20 cellular contexts compared by ENCODE assay signal in the genomic region with DNA sequence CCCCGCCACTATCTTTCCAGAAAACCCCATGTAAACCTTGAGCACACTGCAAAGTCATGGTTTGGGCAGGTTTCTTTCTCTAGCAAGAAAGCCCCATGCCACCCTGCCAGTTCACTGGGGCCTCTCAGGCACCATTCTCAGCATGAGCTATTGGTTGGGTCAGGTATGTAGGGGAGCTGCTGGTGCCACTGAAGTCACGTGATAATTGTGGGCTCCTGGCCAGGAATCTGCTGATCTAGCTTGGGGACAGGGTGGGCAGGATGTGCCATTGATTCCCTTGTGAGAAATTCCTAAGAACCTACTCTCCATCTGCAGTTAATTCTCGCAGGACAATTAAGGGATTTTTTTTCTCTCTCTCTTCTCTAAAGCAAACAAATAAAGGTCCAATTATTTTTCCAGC. TPM values are rescaled to one million over a fixed set of nuclear protein-coding genes. Genes with fewer than 3 reads are reported as not detected.
A peak's percentile ranks its signal among the peaks of the same experiment; 100 is the strongest.
DNase-seq lines count a peak whose midpoint lies in the region; ATAC-seq, FAIRE-seq and TF ChIP-seq lines count a peak whose summit lies in the region.
"Had no signal": no experiment of that assay in that cellular context is flagged by ENCODE, and none has a peak within 500 bp of the region (broad histone marks: within the 10 kb centered on the region; RNA-seq: fewer than 3 reads in every experiment).

No MANE protein-coding gene starts in this region.

- H3K36me3 ChIP-seq in A673 (ENCODE audit: insufficient read depth, low read length, poor library complexity, severe bottlenecking), result no peaks in the 10 kb centered on the region
- no peaks in the 10 kb centered on the region for H3K36me3 ChIP-seq in uterus

- H3K4me1 Mint-ChIP-seq in mesothelial cell of epicardium, result peaks cover 63% of the 10 kb centered on the region
- no peaks in the 10 kb centered on the region for H3K4me1 Mint-ChIP-seq in stimulated activated naive B cell treated with anti-CD40 and anti-IgM and Interleukin-4, amounts not matched to agents 10 μg/mL and 1 μg/mL and 100 μg/mL, for 72 hours

- POLR2A ChIA-PET in A673 (lab: Charles Lee; ENCODE audit: low non-redundant PET), result no interaction called here

- CTCF ChIA-PET in A673 (lab: Charles Lee), result no interaction called here

- no peaks in the 10 kb centered on the region for H3K36me3 Mint-ChIP-seq in mesothelial cell of epicardium
- no peaks in the 10 kb centered on the region for H3K36me3 Mint-ChIP-seq in stimulated activated naive B cell treated with anti-CD40 and anti-IgM and Interleukin-4, amounts not matched to agents 10 μg/mL and 1 μg/mL and 100 μg/mL, for 72 hours
- H3K36me3 Mint-ChIP-seq: CD8-positive, alpha-beta T cell had no signal

- intact Hi-C loops in A673 (cut with micrococcal nuclease; ENCODE audit: unreplicated experiment) (no loop called here), uterus (cut with DNase I; ENCODE audit: low total_unique reads) (no loop called here)

- DNase-seq in A673 (ENCODE audit: low spot score) (peak; percentile 11), D721Med (ENCODE audit: insufficient read length, low spot score) (no peak), NCI-H82 (lab: John Stamatoyannopoulos, UW) (peak; percentile 60), mesothelial cell of epicardium (ENCODE audit: low spot score in 2 of 2, unreplicated experiment in 2 of 2) (no peak), uterus (no peak)
- no peak for DNase-seq in stimulated activated naive B cell treated with anti-CD40 and anti-IgM and Interleukin-4, amounts not matched to agents 10 μg/mL and 1 μg/mL and 100 μg/mL, for 72 hours
- DNase-seq: CD8-positive, alpha-beta T cell; DMS153; HFFc6; MM.1S; NCI-H1105 treated with DMSO at 0.1 percent for 48 hours; NCI-H187; NCI-H2227 treated with DMSO at 0.1 percent for 48 hours; NCI-H526; PC-9; T-helper 1 cell had no signal

- H3K4me3 ChIP-seq in A673 (ENCODE audit: low read depth, low read length, poor library complexity, severe bottlenecking) (no peak overlapping the region), uterus (no peak overlapping the region)
- H3K4me3 ChIP-seq: GM12878, PC-9, SK-N-MC had no signal

- no peaks in the 10 kb centered on the region for H3K9me3 ChIP-seq in A673 (ENCODE audit: low read depth, low read length, poor library complexity, severe bottlenecking)
- no peaks in the 10 kb centered on the region for H3K9me3 ChIP-seq in uterus

- H3K27ac ChIP-seq in A673 (ENCODE audit: low read depth, low read length, poor library complexity, severe bottlenecking) (no peak overlapping the region), uterus (no peak overlapping the region)
- H3K27ac ChIP-seq: PC-9, SK-N-MC had no signal

- ATAC-seq in stimulated activated naive B cell treated with anti-CD40 and anti-IgM and Interleukin-4, amounts not matched to agents 10 μg/mL and 1 μg/mL and 100 μg/mL, for 72 hours (replicated peaks), result no peak
- no peak for ATAC-seq in HG03025 (IDR thresholded peaks at IDR 0.05; ENCODE audit: low FRiP score, unreplicated experiment)
- ATAC-seq: CD8-positive, alpha-beta T cell had no signal

- no peak overlapping the region for H3K4me3 Mint-ChIP-seq in mesothelial cell of epicardium
- no peak overlapping the region for H3K4me3 Mint-ChIP-seq in stimulated activated naive B cell treated with anti-CD40 and anti-IgM and Interleukin-4, amounts not matched to agents 10 μg/mL and 1 μg/mL and 100 μg/mL, for 72 hours
- H3K4me3 Mint-ChIP-seq: CD8-positive, alpha-beta T cell; HFFc6 had no signal

- no TSS peak for BruUV-seq in A673 (replicated peaks; lab: Mats Ljungman, UMichigan)

- FAIRE-seq in D721Med (lab: Jason Lieb, UNC), result peak; percentile 32
- FAIRE-seq: GM12878 had no signal

- no peaks in the 10 kb centered on the region for H3K27me3 ChIP-seq in A673 (replicated peaks; ENCODE audit: insufficient read depth, low read depth, low read length, poor library complexity)
- no peaks in the 10 kb centered on the region for H3K27me3 ChIP-seq in uterus

- peaks cover 10% of the 10 kb centered on the region for H3K9me3 Mint-ChIP-seq in mesothelial cell of epicardium
- H3K9me3 Mint-ChIP-seq in stimulated activated naive B cell treated with anti-CD40 and anti-IgM and Interleukin-4, amounts not matched to agents 10 μg/mL and 1 μg/mL and 100 μg/mL, for 72 hours, result no peaks in the 10 kb centered on the region
- H3K9me3 Mint-ChIP-seq: CD8-positive, alpha-beta T cell had no signal

- TF ChIP-seq CTCF in A673 (conservative IDR thresholded peaks at IDR 0.05; ENCODE audit: low read depth, low read length) (no peak), D721Med (IDR thresholded peaks at IDR 0.05; ENCODE audit: insufficient read depth, missing control alignments) (no peak), mesothelial cell of epicardium (IDR thresholded peaks at IDR 0.05; ENCODE audit: unreplicated experiment) (no peak), uterus (IDR thresholded peaks at IDR 0.05) (no peak)

- H3K27me3 Mint-ChIP-seq in mesothelial cell of epicardium (ENCODE audit: low read depth), result no peaks in the 10 kb centered on the region
- peaks cover 8 to 14% of the 10 kb centered on the region in 2 donors for H3K27me3 Mint-ChIP-seq in stimulated activated naive B cell treated with anti-CD40 and anti-IgM and Interleukin-4, amounts not matched to agents 10 μg/mL and 1 μg/mL and 100 μg/mL, for 72 hours

- H3K4me1 ChIP-seq in A673 (ENCODE audit: insufficient read depth, low read length, poor library complexity, severe bottlenecking), result no peaks in the 10 kb centered on the region
- no peaks in the 10 kb centered on the region for H3K4me1 ChIP-seq in uterus

- peak overlapping the region; percentile 48 for H3K27ac Mint-ChIP-seq in mesothelial cell of epicardium
- no peak overlapping the region for H3K27ac Mint-ChIP-seq in stimulated activated naive B cell treated with anti-CD40 and anti-IgM and Interleukin-4, amounts not matched to agents 10 μg/mL and 1 μg/mL and 100 μg/mL, for 72 hours
- H3K27ac Mint-ChIP-seq: CD8-positive, alpha-beta T cell; HFFc6 had no signal

- TF ChIP-seq POLR2A in uterus (IDR thresholded peaks at IDR 0.05), result no peak

RNA-seq across cellular contexts. Expression of a gene that starts 26.5 kb away (rescaled TPM):
- 0.35 and 0.82 TPM in 2 replicates for total RNA-seq in A673 (2021)
- total RNA-seq in mesothelial cell of epicardium, result 14.4 to 18.8 TPM (median 16.9 TPM) in 3 replicates
- total RNA-seq in uterus, result 100 to 1,000 TPM in 1 of 4 donors, 10 to 100 TPM in 3; 21.5 to 122 (median 60.4) TPM
- total RNA-seq: CD8-positive, alpha-beta T cell; G401; GM12878 had no signal

Comparison
In these comparisons a context has a peak if more than half of its experiments do, and no peak if none do; other contexts are left out.
1. DNase-seq: peak in A673 (single experiment) and NCI-H82 (single experiment); none in D721Med (single experiment), mesothelial cell of epicardium (0 of 2), stimulated activated naive B cell treated with anti-CD40 and anti-IgM and Interleukin-4, amounts not matched to agents 10 μg/mL and 1 μg/mL and 100 μg/mL, for 72 hours (single experiment) and uterus (0 of 2).